ENCODE assay signal across 14 cellular contexts in the genomic region with DNA sequence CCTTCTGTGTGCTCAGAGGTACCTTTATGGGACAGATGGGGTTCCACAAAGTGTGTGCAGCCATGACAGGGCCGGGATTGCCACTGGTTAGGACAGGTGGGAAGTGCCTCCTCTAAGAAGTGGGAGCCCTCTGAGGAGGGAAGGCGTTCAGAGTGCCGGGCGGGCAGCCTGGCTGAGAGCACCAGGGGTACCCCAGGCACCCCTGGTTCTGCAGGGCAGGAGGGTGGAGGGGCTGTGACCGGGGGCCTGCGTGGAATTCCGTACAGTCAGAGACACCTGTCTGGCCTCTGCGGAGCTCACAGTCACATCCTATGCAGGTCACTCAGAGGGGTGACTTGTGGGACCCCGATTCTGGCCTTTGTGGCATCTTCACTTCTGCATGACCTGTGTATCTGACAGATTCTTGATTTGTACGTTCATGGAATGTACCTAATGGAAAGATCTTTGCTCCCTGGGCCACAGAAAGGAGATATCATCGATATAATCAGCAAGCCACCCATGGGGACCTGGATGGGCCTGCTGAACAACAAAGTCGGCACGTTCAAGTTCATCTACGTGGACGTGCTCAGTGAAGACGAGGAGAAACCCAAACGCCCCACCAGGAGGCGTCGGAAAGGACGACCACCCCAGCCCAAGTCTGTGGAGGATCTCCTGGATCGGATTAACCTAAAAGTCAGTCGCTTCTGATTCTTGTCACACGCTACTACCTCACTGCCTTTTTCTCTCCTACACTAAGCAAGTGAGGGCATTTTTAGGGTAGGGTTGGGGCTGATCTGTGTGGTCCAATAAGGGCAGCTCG.
"Had no signal": no experiment of that assay in that cellular context is flagged by ENCODE, and none has a peak within 500 bp of the region (broad histone marks: within the 10 kb centered on the region; RNA-seq: fewer than 3 reads in every experiment).

No MANE protein-coding gene starts in this region.

- H3K4me1 ChIP-seq: foreskin keratinocyte, pancreas had no signal

- H3K9me3 ChIP-seq: heart left ventricle, pancreas, tibial nerve had no signal

- H3K4me3 Mint-ChIP-seq: activated CD4-positive, alpha-beta memory T cell treated with anti-CD3 and anti-CD28 coated beads for 36 hours; activated T-cell treated with anti-CD3 and anti-CD28 coated beads, Interleukin-2, amount 50 U/mL, for 4 hours; nephron progenitor cell had no signal

- H3K27me3 ChIP-seq: foreskin keratinocyte, heart left ventricle, pancreas, tibial nerve had no signal

- DNase-seq: activated CD4-positive, alpha-beta memory T cell treated with anti-CD3 and anti-CD28 coated beads for 36 hours; activated effector memory CD4-positive, alpha-beta T cell treated with anti-CD3 and anti-CD28 coated beads, Interleukin-2, amount 50 U/mL, for 16 hours; activated T-cell treated with anti-CD3 and anti-CD28 coated beads, Interleukin-2, amount 50 U/mL, for 4 hours; amniotic stem cell; foreskin keratinocyte; heart left ventricle; kidney; left ventricle myocardium superior; nephron progenitor cell; pancreas; stimulated activated CD4-positive, alpha-beta T cell treated with anti-CD3 and anti-CD28 coated beads, Interleukin-12 subunit alpha, Interleukin-12 subunit beta, amount 100 ng/mL, for 4 hours; stimulated activated CD4-positive, alpha-beta T cell treated with anti-CD3 and anti-CD28 coated beads, Interleukin-4, amount 100 ng/mL, for 1 hour had no signal

- H3K27ac ChIP-seq: foreskin keratinocyte, heart left ventricle, pancreas, tibial nerve had no signal

- H3K27ac Mint-ChIP-seq: activated CD4-positive, alpha-beta memory T cell treated with anti-CD3 and anti-CD28 coated beads for 36 hours; activated naive CD4-positive, alpha-beta T cell treated with anti-CD3 and anti-CD28 coated beads, Interleukin-2, amount 50 U/mL, for 72 hours had no signal

- H3K36me3 Mint-ChIP-seq: activated CD4-positive, alpha-beta memory T cell treated with anti-CD3 and anti-CD28 coated beads for 36 hours; activated naive CD4-positive, alpha-beta T cell treated with anti-CD3 and anti-CD28 coated beads, Interleukin-2, amount 50 U/mL, for 72 hours had no signal

- H3K9me3 Mint-ChIP-seq: activated CD4-positive, alpha-beta memory T cell treated with anti-CD3 and anti-CD28 coated beads for 36 hours; activated naive CD4-positive, alpha-beta T cell treated with anti-CD3 and anti-CD28 coated beads, Interleukin-2, amount 50 U/mL, for 72 hours; activated T-cell treated with anti-CD3 and anti-CD28 coated beads, Interleukin-2, amount 50 U/mL, for 4 hours; nephron progenitor cell had no signal

- H3K4me3 ChIP-seq: heart left ventricle, pancreas, tibial nerve had no signal
